Comparison of ENCODE assay signal across 15 cellular contexts in the genomic region with DNA sequence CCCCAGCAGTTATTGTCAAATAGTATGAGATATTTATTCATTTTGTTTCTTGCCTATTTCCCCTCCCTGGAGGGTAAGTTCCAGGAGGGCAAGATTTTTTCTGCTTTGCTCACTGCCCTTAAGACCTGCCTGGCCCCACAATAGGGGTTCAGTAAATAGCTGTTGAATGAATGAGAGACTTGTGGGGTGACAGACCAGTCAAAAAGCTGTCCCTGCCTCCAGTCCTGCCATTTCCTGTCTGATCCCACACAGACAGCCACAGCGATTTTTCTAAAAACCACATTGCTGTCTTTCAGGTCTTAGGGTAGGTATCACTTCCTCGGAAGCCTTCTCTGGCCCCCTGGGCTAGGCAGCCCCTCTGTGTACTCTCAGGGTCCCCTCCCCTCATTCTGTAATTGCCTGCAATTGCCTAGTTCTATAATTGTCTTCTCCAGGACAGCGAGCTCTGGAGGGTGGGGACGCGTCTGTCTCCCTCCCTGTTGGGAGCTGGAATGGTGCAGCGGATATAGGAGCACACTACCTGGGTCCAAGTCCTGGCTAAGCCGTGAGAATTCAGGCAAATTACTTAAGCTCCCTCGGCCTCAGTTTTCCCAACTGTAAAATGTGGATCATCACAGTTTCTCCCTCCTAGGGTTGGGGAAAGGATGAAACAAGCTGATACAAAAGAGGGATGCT. TPM values are rescaled to one million over a fixed set of nuclear protein-coding genes. Genes with fewer than 3 reads are reported as not detected.
DNase-seq lines count a peak whose midpoint lies in the region; ATAC-seq and TF ChIP-seq lines count a peak whose summit lies in the region.
"Had no signal": no experiment of that assay in that cellular context is flagged by ENCODE, and none has a peak within 500 bp of the region (broad histone marks: within the 10 kb centered on the region; RNA-seq: fewer than 3 reads in every experiment).

No MANE protein-coding gene starts in this region.

- DNase-seq in SKM-1 treated with dmso at 0.1 percent for 144 hours (lab: John Stamatoyannopoulos, UW; ENCODE audit: unreplicated experiment) (peak; percentile 26), SKM-1 (lab: John Stamatoyannopoulos, UW; ENCODE audit: unreplicated experiment) (no peak), NCI-H69 (lab: John Stamatoyannopoulos, UW) (peak; percentile 51), choroid plexus epithelial cell (ENCODE audit: low read depth) (peak; percentile 39), psoas muscle (no peak), hippocampal formation (lab: John Stamatoyannopoulos, UW) (no peak)
- no peak for DNase-seq in activated naive CD4-positive, alpha-beta T cell treated with anti-CD3 and anti-CD28 coated beads, Interleukin-2, amount 50 U/mL, for 16 hours
- DNase-seq: NCI-H1694, Peyer's patch had no signal

- H3K36me3 ChIP-seq in psoas muscle (ENCODE audit: insufficient read depth in 1 of 2, low read depth in 1 of 2) = peaks cover 0 to 6% of the 10 kb centered on the region in 2 donors
- H3K36me3 ChIP-seq: Peyer's patch had no signal

- no peaks in the 10 kb centered on the region for H3K9me3 ChIP-seq in psoas muscle
- H3K9me3 ChIP-seq: A549, Peyer's patch had no signal

- TF ChIP-seq CTCF in choroid plexus epithelial cell (conservative IDR thresholded peaks at IDR 0.05; ENCODE audit: low read depth, low read length) (no peak), psoas muscle (IDR thresholded peaks at IDR 0.05) (no peak)

- 52% methylated on average over 8 of the region's 8 CpGs for WGBS in psoas muscle, 3 donors

- ATAC-seq in psoas muscle (no peak), HG02798 (IDR thresholded peaks at IDR 0.05; ENCODE audit: poor library complexity, unreplicated experiment) (no peak)
- ATAC-seq: A549 had no signal

- no peaks in the 10 kb centered on the region for H3K27me3 ChIP-seq in psoas muscle (ENCODE audit: insufficient read depth in 3 of 3, low read length in 2 of 3)
- H3K27me3 ChIP-seq: Peyer's patch had no signal

- peak overlapping the region; percentile 73 for H3K27ac ChIP-seq in psoas muscle
- H3K27ac ChIP-seq: A549, parathyroid adenoma, Peyer's patch had no signal

- intact Hi-C loops in psoas muscle (cut with DNase I) = no loop called here

- H3K4me3 ChIP-seq in choroid plexus epithelial cell (ENCODE audit: low read depth, low read length) (no peak overlapping the region), psoas muscle (no peak overlapping the region)
- H3K4me3 ChIP-seq: A549, Peyer's patch had no signal

- H3K4me1 ChIP-seq in psoas muscle = peaks cover 42% of the 10 kb centered on the region
- H3K4me1 ChIP-seq: parathyroid adenoma, Peyer's patch had no signal

RNA-seq across cellular contexts. Expression of gene EXTL1, which starts 1.8 kb away (rescaled TPM):
- 1 to 10 TPM in 3 of 4 donors, under 1 TPM in 1; 0.39 to 4.6 (median 2.1) TPM for total RNA-seq in psoas muscle
- polyA plus RNA-seq in psoas muscle = 1 to 10 TPM in 1 of 3 donors, under 1 TPM in 2; 0.61 to 1.1 (median 0.90) TPM
- total RNA-seq: Peyer's patch, subcutaneous adipose tissue had no signal

RNA-seq across cellular contexts. Expression of gene PAFAH2, which starts 21.9 kb away (rescaled TPM):
- 10 to 100 TPM in 3 of 4 donors, 1 to 10 TPM in 1; 5.5 to 15.8 (median 13.3) TPM for total RNA-seq in psoas muscle
- polyA plus RNA-seq in psoas muscle = 10 to 100 TPM in 1 of 3 donors, 1 to 10 TPM in 2; 5.1 to 30.1 (median 8.8) TPM

RNA-seq across cellular contexts. Expression of gene SLC30A2, which starts 26.1 kb away (rescaled TPM):
- total RNA-seq in psoas muscle = 1 to 10 TPM in 3 of 4 donors, under 1 TPM in 1; 0.32 to 7.8 (median 4.2) TPM
- polyA plus RNA-seq in psoas muscle = 1 to 10 TPM in 1 of 3 donors, under 1 TPM in 2; 0.21 to 1.2 (median 0.70) TPM
- total RNA-seq: fibroblast of lung had no signal
- polyA plus RNA-seq: A549, fibroblast of lung had no signal

RNA-seq across cellular contexts. Expression of gene TRIM63, which starts 47.7 kb away (rescaled TPM):
- 1,000 to 10,000 TPM in 1 of 4 donors, 100 to 1,000 TPM in 2, 10 to 100 TPM in 1; 74.2 to 2,937 (median 350) TPM for total RNA-seq in psoas muscle
- polyA plus RNA-seq in psoas muscle = 1,000 to 10,000 TPM in 2 of 3 donors, 100 to 1,000 TPM in 1; 369 to 2,799 (median 1,951) TPM
- total RNA-seq: fibroblast of lung, kidney epithelial cell had no signal
- polyA plus RNA-seq: A549, fibroblast of lung had no signal

Comparison
In these comparisons a context has a peak if more than half of its experiments do, and no peak if none do; other contexts are left out.
1. DNase-seq: peak in SKM-1 treated with dmso at 0.1 percent for 144 hours (single experiment), NCI-H69 (single experiment) and choroid plexus epithelial cell (single experiment); none in SKM-1 (single experiment), psoas muscle (0 of 2), hippocampal formation (0 of 2) and activated naive CD4-positive, alpha-beta T cell treated with anti-CD3 and anti-CD28 coated beads, Interleukin-2, amount 50 U/mL, for 16 hours (single experiment).